5 cellular contexts compared by ENCODE assay signal in the genomic region with DNA sequence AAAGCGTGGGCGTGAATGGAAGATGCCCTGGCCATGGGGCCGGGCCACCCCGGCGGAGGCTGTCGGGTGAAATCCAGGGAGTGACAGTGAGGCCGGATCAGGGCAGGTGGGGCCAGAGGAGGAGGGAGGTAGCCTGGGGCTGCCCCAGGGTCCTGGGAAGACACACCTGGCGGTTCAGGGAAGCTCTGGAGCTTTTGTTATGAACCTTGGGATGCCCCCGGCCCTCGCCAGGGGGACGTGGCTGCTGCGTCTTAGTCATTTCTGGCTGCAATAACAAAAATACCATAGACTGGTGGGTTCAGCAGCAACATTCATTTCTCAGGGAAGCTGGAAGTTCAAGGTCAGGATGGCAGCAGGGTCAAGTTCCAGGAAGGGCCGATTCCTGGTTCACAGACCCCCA.
DNase-seq lines count a peak whose midpoint lies in the region; ATAC-seq and TF ChIP-seq lines count a peak whose summit lies in the region.
"Not testable (repeated sequence)": the region's sequence is repeated elsewhere in the genome, so short reads cannot be mapped to it uniquely, and the experiment has no call there.

No MANE protein-coding gene starts in this region.

- DNase-seq in 8988T (peak; percentile 5), activated B cell treated with CpG ODN at 0.5 μM for 24 hours (peak; percentile 15), islet precursor cell (peak; percentile 5)
- peak; percentile 21 for DNase-seq in activated T-cell treated with anti-CD3 and anti-CD28 coated beads, Interleukin-2, amount 50 U/mL, for 24 hours
- not testable (repeated sequence) for DNase-seq in stimulated activated naive B cell treated with anti-CD40 and anti-IgM and Interleukin-4, amounts not matched to agents 10 μg/mL and 1 μg/mL and 100 μg/mL, for 72 hours

- not testable (repeated sequence) for H3K27ac Mint-ChIP-seq in activated B cell treated with CpG ODN at 0.5 μM for 24 hours; activated T-cell treated with anti-CD3 and anti-CD28 coated beads, Interleukin-2, amount 50 U/mL, for 24 hours
- peak overlapping the region; percentile 31 for H3K27ac Mint-ChIP-seq in stimulated activated naive B cell treated with anti-CD40 and anti-IgM and Interleukin-4, amounts not matched to agents 10 μg/mL and 1 μg/mL and 100 μg/mL, for 72 hours

- not testable (repeated sequence) for H3K27me3 Mint-ChIP-seq in activated B cell treated with CpG ODN at 0.5 μM for 24 hours; activated T-cell treated with anti-CD3 and anti-CD28 coated beads, Interleukin-2, amount 50 U/mL, for 24 hours; stimulated activated naive B cell treated with anti-CD40 and anti-IgM and Interleukin-4, amounts not matched to agents 10 μg/mL and 1 μg/mL and 100 μg/mL, for 72 hours

- POLR2A ChIA-PET in activated B cell treated with CpG ODN at 0.5 μM for 24 hours (lab: Charles Lee), result not testable (repeated sequence)

- CTCF ChIA-PET in activated B cell treated with CpG ODN at 0.5 μM for 24 hours (lab: Charles Lee), result not testable (repeated sequence)

- not testable (repeated sequence) for H3K36me3 Mint-ChIP-seq in activated B cell treated with CpG ODN at 0.5 μM for 24 hours (ENCODE audit: low read depth); activated T-cell treated with anti-CD3 and anti-CD28 coated beads, Interleukin-2, amount 50 U/mL, for 24 hours (ENCODE audit: low read depth); stimulated activated naive B cell treated with anti-CD40 and anti-IgM and Interleukin-4, amounts not matched to agents 10 μg/mL and 1 μg/mL and 100 μg/mL, for 72 hours

- ATAC-seq in activated B cell treated with CpG ODN at 0.5 μM for 24 hours (ENCODE audit: low read depth); stimulated activated naive B cell treated with anti-CD40 and anti-IgM and Interleukin-4, amounts not matched to agents 10 μg/mL and 1 μg/mL and 100 μg/mL, for 72 hours (replicated peaks): not testable (repeated sequence)

- peaks cover 16% of the 10 kb centered on the region for H3K4me1 Mint-ChIP-seq in activated B cell treated with CpG ODN at 0.5 μM for 24 hours
- not testable (repeated sequence) for H3K4me1 Mint-ChIP-seq in activated T-cell treated with anti-CD3 and anti-CD28 coated beads, Interleukin-2, amount 50 U/mL, for 24 hours (ENCODE audit: low read depth)
- peaks cover 6 to 23% of the 10 kb centered on the region in 2 donors for H3K4me1 Mint-ChIP-seq in stimulated activated naive B cell treated with anti-CD40 and anti-IgM and Interleukin-4, amounts not matched to agents 10 μg/mL and 1 μg/mL and 100 μg/mL, for 72 hours

- intact Hi-C loops in activated B cell treated with CpG ODN at 0.5 μM for 24 hours (cut with micrococcal nuclease), result not testable (repeated sequence)

- H3K4me3 Mint-ChIP-seq in activated B cell treated with CpG ODN at 0.5 μM for 24 hours; activated T-cell treated with anti-CD3 and anti-CD28 coated beads, Interleukin-2, amount 50 U/mL, for 24 hours; stimulated activated naive B cell treated with anti-CD40 and anti-IgM and Interleukin-4, amounts not matched to agents 10 μg/mL and 1 μg/mL and 100 μg/mL, for 72 hours: not testable (repeated sequence)

- not testable (repeated sequence) for TF ChIP-seq CTCF in activated B cell treated with CpG ODN at 0.5 μM for 24 hours (IDR thresholded peaks at IDR 0.05)

- H3K9me3 Mint-ChIP-seq in activated B cell treated with CpG ODN at 0.5 μM for 24 hours; activated T-cell treated with anti-CD3 and anti-CD28 coated beads, Interleukin-2, amount 50 U/mL, for 24 hours; stimulated activated naive B cell treated with anti-CD40 and anti-IgM and Interleukin-4, amounts not matched to agents 10 μg/mL and 1 μg/mL and 100 μg/mL, for 72 hours: not testable (repeated sequence)
